30 cellular contexts compared by ENCODE assay signal in genomic region chr17:36470499-36470898, GRCh38.
"Had no signal": no experiment of that assay in that cellular context is flagged by ENCODE, and none has a peak within 500 bp of the region (broad histone marks: within the 10 kb centered on the region; RNA-seq: fewer than 3 reads in every experiment).

No MANE protein-coding gene starts in this region.

- H3K36me3 ChIP-seq: ascending aorta, cardiac muscle cell, colonic mucosa, gastrocnemius medialis, neural progenitor cell, tibial nerve had no signal

- H3K4me3 ChIP-seq: ascending aorta, cardiac muscle cell, colonic mucosa, dorsolateral prefrontal cortex, gastrocnemius medialis, hepatocyte, neural progenitor cell, tibial nerve had no signal

- H3K27ac ChIP-seq: ascending aorta, cardiac muscle cell, colonic mucosa, dorsolateral prefrontal cortex, gastrocnemius medialis, hepatocyte, neural progenitor cell, tibial nerve had no signal

- H3K79me2 ChIP-seq: hepatocyte had no signal

- H3K4me2 ChIP-seq: hepatocyte, neural progenitor cell had no signal

- H3K9ac ChIP-seq: neural progenitor cell had no signal

- H3K4me3 Mint-ChIP-seq: activated CD4-positive, alpha-beta memory T cell treated with anti-CD3 and anti-CD28 coated beads, Interleukin-2, amount 10 ng/mL, durations not matched to agents 7 days and 5 days; activated CD4-positive, alpha-beta T cell treated with anti-CD3 and anti-CD28 coated beads, Interleukin-2, amount 10 ng/mL, durations not matched to agents 7 days and 5 days; activated naive CD4-positive, alpha-beta T cell treated with anti-CD3 and anti-CD28 coated beads, Interleukin-2, amount 10 ng/mL, durations not matched to agents 7 days and 5 days; activated naive CD8-positive, alpha-beta T cell treated with anti-CD3 and anti-CD28 coated beads, Interleukin-2, amount 10 ng/mL, durations not matched to agents 7 days and 5 days; activated T-cell treated with anti-CD3 and anti-CD28 coated beads, Interleukin-2, amount 50 U/mL, for 24 hours; brain; naive thymus-derived CD8-positive, alpha-beta T cell; neural progenitor cell had no signal

- H3K36me3 Mint-ChIP-seq: activated naive CD4-positive, alpha-beta T cell treated with anti-CD3 and anti-CD28 coated beads, Interleukin-2, amount 10 ng/mL, durations not matched to agents 7 days and 5 days; activated naive CD8-positive, alpha-beta T cell treated with anti-CD3 and anti-CD28 coated beads, Interleukin-2, amount 10 ng/mL, durations not matched to agents 7 days and 5 days; brain; naive thymus-derived CD8-positive, alpha-beta T cell; neural progenitor cell had no signal

- H3K9me3 ChIP-seq: ascending aorta, colonic mucosa, gastrocnemius medialis, tibial nerve had no signal

- DNase-seq: activated CD4-positive, alpha-beta memory T cell treated with anti-CD3 and anti-CD28 coated beads, Interleukin-2, amount 10 ng/mL, durations not matched to agents 7 days and 5 days; activated CD4-positive, alpha-beta T cell treated with anti-CD3 and anti-CD28 coated beads for 1 hour; activated CD4-positive, alpha-beta T cell treated with anti-CD3 and anti-CD28 coated beads, Interleukin-2, amount 10 ng/mL, durations not matched to agents 7 days and 5 days; activated CD8-positive, alpha-beta memory T cell treated with anti-CD3 and anti-CD28 coated beads, Interleukin-2, amount 50 U/mL, for 48 hours; activated gamma-delta T cell; activated naive CD4-positive, alpha-beta T cell treated with anti-CD3 and anti-CD28 coated beads, Interleukin-2, amount 10 ng/mL, durations not matched to agents 7 days and 5 days; activated naive CD8-positive, alpha-beta T cell treated with anti-CD3 and anti-CD28 coated beads, Interleukin-2, amount 10 ng/mL, durations not matched to agents 7 days and 5 days; activated T-cell treated with anti-CD3 and anti-CD28 coated beads, Interleukin-2, amount 50 U/mL, for 24 hours; cerebellar nuclear complex; colonic mucosa; dorsolateral prefrontal cortex; effector memory CD4-positive, alpha-beta T cell; gastrocnemius medialis; islet precursor cell; mammary epithelial cell; midbrain; naive thymus-derived CD8-positive, alpha-beta T cell; occipital lobe; posterior cingulate gyrus; right cardiac atrium; stimulated activated CD4-positive, alpha-beta T cell treated with anti-CD3 and anti-CD28 coated beads, Interleukin-15, amount 100 ng/mL, for 24 hours; stimulated activated CD4-positive, alpha-beta T cell treated with anti-CD3 and anti-CD28 coated beads, Interleukin-2, amount 100 ng/mL, for 24 hours; stimulated activated naive CD4-positive, alpha-beta T cell treated with Interleukin-2 at 50 U/mL for 16 hours; T-helper 2 cell had no signal

- H2AFZ ChIP-seq: hepatocyte, neural progenitor cell had no signal

- H3K27ac Mint-ChIP-seq: activated CD4-positive, alpha-beta memory T cell treated with anti-CD3 and anti-CD28 coated beads, Interleukin-2, amount 10 ng/mL, durations not matched to agents 7 days and 5 days; activated CD4-positive, alpha-beta T cell treated with anti-CD3 and anti-CD28 coated beads, Interleukin-2, amount 10 ng/mL, durations not matched to agents 7 days and 5 days; activated naive CD4-positive, alpha-beta T cell treated with anti-CD3 and anti-CD28 coated beads, Interleukin-2, amount 10 ng/mL, durations not matched to agents 7 days and 5 days; activated naive CD8-positive, alpha-beta T cell treated with anti-CD3 and anti-CD28 coated beads, Interleukin-2, amount 10 ng/mL, durations not matched to agents 7 days and 5 days; activated T-cell treated with anti-CD3 and anti-CD28 coated beads, Interleukin-2, amount 50 U/mL, for 24 hours; brain; naive thymus-derived CD8-positive, alpha-beta T cell; neural progenitor cell had no signal

- H3K9me3 Mint-ChIP-seq: activated CD4-positive, alpha-beta memory T cell treated with anti-CD3 and anti-CD28 coated beads, Interleukin-2, amount 10 ng/mL, durations not matched to agents 7 days and 5 days; activated CD4-positive, alpha-beta T cell treated with anti-CD3 and anti-CD28 coated beads, Interleukin-2, amount 10 ng/mL, durations not matched to agents 7 days and 5 days; activated naive CD4-positive, alpha-beta T cell treated with anti-CD3 and anti-CD28 coated beads, Interleukin-2, amount 10 ng/mL, durations not matched to agents 7 days and 5 days; activated naive CD8-positive, alpha-beta T cell treated with anti-CD3 and anti-CD28 coated beads, Interleukin-2, amount 10 ng/mL, durations not matched to agents 7 days and 5 days; activated T-cell treated with anti-CD3 and anti-CD28 coated beads, Interleukin-2, amount 50 U/mL, for 24 hours; neural progenitor cell had no signal

- H3K4me1 ChIP-seq: ascending aorta, colonic mucosa, gastrocnemius medialis, tibial nerve had no signal

- H3K27me3 ChIP-seq: ascending aorta, colonic mucosa had no signal

- H3K4me1 Mint-ChIP-seq: activated CD4-positive, alpha-beta memory T cell treated with anti-CD3 and anti-CD28 coated beads, Interleukin-2, amount 10 ng/mL, durations not matched to agents 7 days and 5 days; activated CD4-positive, alpha-beta T cell treated with anti-CD3 and anti-CD28 coated beads, Interleukin-2, amount 10 ng/mL, durations not matched to agents 7 days and 5 days; activated naive CD4-positive, alpha-beta T cell treated with anti-CD3 and anti-CD28 coated beads, Interleukin-2, amount 10 ng/mL, durations not matched to agents 7 days and 5 days; activated naive CD8-positive, alpha-beta T cell treated with anti-CD3 and anti-CD28 coated beads, Interleukin-2, amount 10 ng/mL, durations not matched to agents 7 days and 5 days; brain; naive thymus-derived CD8-positive, alpha-beta T cell had no signal

- ATAC-seq: gastrocnemius medialis; naive thymus-derived CD8-positive, alpha-beta T cell; right cardiac atrium had no signal
